ENCODE assay signal across 1 cellular context in genomic region chrX:136768469-136769084, GRCh38.
TF ChIP-seq lines count a peak whose summit lies in the region.

No MANE protein-coding gene starts in this region.

TF ChIP-seq in GM23338, 12 proteins besides CTCF, POLR2A, EP300 and RAD21 (continued from another document):
- TF ChIP-seq ZNF462 (CRISPR knock-in tag; IDR thresholded peaks at IDR 0.05) (no peak), CREB1 (CRISPR knock-in tag; IDR thresholded peaks at IDR 0.05; ENCODE audit: low read depth) (no peak), POLR2AphosphoS5 (IDR thresholded peaks at IDR 0.05; ENCODE audit: low read depth) (no peak), ZNF331 (CRISPR knock-in tag; IDR thresholded peaks at IDR 0.05; ENCODE audit: low read depth) (no peak), JUNB (IDR thresholded peaks at IDR 0.05; ENCODE audit: unreplicated experiment) (no peak), ETS1 (IDR thresholded peaks at IDR 0.05) (no peak), EZH2 (IDR thresholded peaks at IDR 0.05; ENCODE audit: low read depth, unreplicated experiment) (no peak), ZNF114 (CRISPR knock-in tag; IDR thresholded peaks at IDR 0.05) (no peak), NANOG (IDR thresholded peaks at IDR 0.05; ENCODE audit: borderline replicate concordance) (no peak)
